Comparison of ENCODE assay signal across 25 cellular contexts in the genomic region with DNA sequence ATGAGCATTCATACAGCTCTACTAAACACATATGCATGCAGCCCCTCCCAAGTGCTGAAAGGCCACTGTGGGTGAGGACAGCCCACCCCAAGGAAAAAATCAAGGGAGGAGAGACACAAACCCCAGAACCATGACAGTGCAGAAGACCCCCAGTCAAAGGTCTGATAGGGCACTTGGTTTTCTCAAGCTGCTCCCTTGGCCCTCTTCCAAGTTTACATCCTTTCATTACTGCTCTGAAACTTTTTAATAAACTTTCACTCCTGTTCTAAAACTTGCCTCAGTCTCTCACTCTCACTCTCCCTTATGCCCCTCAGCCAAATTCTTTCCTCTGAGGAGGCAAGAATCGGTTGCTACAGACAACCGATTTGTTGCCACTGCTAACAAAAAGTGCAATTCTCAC. TPM values are rescaled to one million over a fixed set of nuclear protein-coding genes. Genes with fewer than 3 reads are reported as not detected.
"Had no signal": no experiment of that assay in that cellular context is flagged by ENCODE, and none has a peak within 500 bp of the region (broad histone marks: within the 10 kb centered on the region; RNA-seq: fewer than 3 reads in every experiment).

No MANE protein-coding gene starts in this region.

- H3K36me3 Mint-ChIP-seq: naive B cell; natural killer cell; neural progenitor cell; stimulated activated memory B cell treated with anti-CD40 and anti-IgM and Interleukin-4, amounts not matched to agents 10 μg/mL and 1 μg/mL and 100 μg/mL, for 72 hours had no signal

- H3K27ac Mint-ChIP-seq: mesothelial cell of epicardium; naive B cell; natural killer cell; nephron progenitor cell; neural progenitor cell; progenitor cell of endocrine pancreas; stimulated activated memory B cell treated with anti-CD40 and anti-IgM and Interleukin-4, amounts not matched to agents 10 μg/mL and 1 μg/mL and 100 μg/mL, for 72 hours; stimulated activated naive CD8-positive, alpha-beta T cell treated with anti-CD3 and anti-CD28 coated beads, Interleukin-15, amount 100 ng/mL, for 72 hours had no signal

- H3K4me2 ChIP-seq: neural progenitor cell, smooth muscle cell had no signal

- H3K4me3 ChIP-seq: left ventricle myocardium inferior, lung, neural progenitor cell, ovary, right atrium auricular region, right lobe of liver, smooth muscle cell, transverse colon, upper lobe of left lung, vagina had no signal

- H3K27me3 Mint-ChIP-seq: progenitor cell of endocrine pancreas; stimulated activated memory B cell treated with anti-CD40 and anti-IgM and Interleukin-4, amounts not matched to agents 10 μg/mL and 1 μg/mL and 100 μg/mL, for 72 hours; stimulated activated naive CD8-positive, alpha-beta T cell treated with anti-CD3 and anti-CD28 coated beads, Interleukin-15, amount 100 ng/mL, for 72 hours had no signal

- H3K4me3 Mint-ChIP-seq: mesothelial cell of epicardium; naive B cell; natural killer cell; nephron progenitor cell; neural progenitor cell; stimulated activated memory B cell treated with anti-CD40 and anti-IgM and Interleukin-4, amounts not matched to agents 10 μg/mL and 1 μg/mL and 100 μg/mL, for 72 hours; stimulated activated naive CD8-positive, alpha-beta T cell treated with anti-CD3 and anti-CD28 coated beads, Interleukin-15, amount 100 ng/mL, for 72 hours had no signal

- DNase-seq: islet precursor cell; left ventricle myocardium inferior; mesendoderm; naive B cell; natural killer cell; nephron progenitor cell; ovary; right lobe of liver; stimulated activated CD4-positive, alpha-beta T cell treated with anti-CD3 and anti-CD28 coated beads, Interleukin-1b, Interleukin-23, amount 100 ng/mL, for 48 hours; stimulated activated CD4-positive, alpha-beta T cell treated with anti-CD3 and anti-CD28 coated beads, Interleukin-2, amount 100 ng/mL, for 48 hours; stimulated activated CD4-positive, alpha-beta T cell treated with anti-CD3 and anti-CD28 coated beads, Interleukin-4, amount 100 ng/mL, for 4 hours; stimulated activated CD8-positive, alpha-beta memory T cell treated with anti-CD3 and anti-CD28 coated beads, Interleukin-4, amount 100 ng/mL, for 48 hours; stimulated activated naive CD4-positive, alpha-beta T cell treated with Interleukin-2 at 50 U/mL for 16 hours; stimulated activated naive CD8-positive, alpha-beta T cell treated with anti-CD3 and anti-CD28 coated beads, Interleukin-15, amount 100 ng/mL, for 72 hours; substantia nigra; transverse colon; upper lobe of left lung had no signal

- H3K9ac ChIP-seq: neural progenitor cell had no signal

- ATAC-seq: natural killer cell; right lobe of liver; stimulated activated memory B cell treated with anti-CD40 and anti-IgM and Interleukin-4, amounts not matched to agents 10 μg/mL and 1 μg/mL and 100 μg/mL, for 72 hours; stimulated activated naive CD8-positive, alpha-beta T cell treated with anti-CD3 and anti-CD28 coated beads, Interleukin-15, amount 100 ng/mL, for 72 hours had no signal

- H3K36me3 ChIP-seq: left ventricle myocardium inferior, neural progenitor cell, ovary, right atrium auricular region, right lobe of liver, transverse colon, upper lobe of left lung, vagina had no signal

- H3K4me1 Mint-ChIP-seq: naive B cell, natural killer cell had no signal

- H2AFZ ChIP-seq: neural progenitor cell had no signal

- H3K9me3 Mint-ChIP-seq: natural killer cell had no signal

- H3K9me3 ChIP-seq: left ventricle myocardium inferior, ovary, right atrium auricular region, right lobe of liver, transverse colon, upper lobe of left lung, vagina had no signal

- H3K27me3 ChIP-seq: neural progenitor cell, ovary, right atrium auricular region, right lobe of liver, transverse colon, upper lobe of left lung, vagina had no signal

- H3K4me1 ChIP-seq: left ventricle myocardium inferior, right atrium auricular region, right lobe of liver, transverse colon, upper lobe of left lung, vagina had no signal

- H3K27ac ChIP-seq: left ventricle myocardium inferior, neural progenitor cell, ovary, right atrium auricular region, right lobe of liver, transverse colon, upper lobe of left lung, vagina had no signal

RNA-seq across cellular contexts. Expression of gene IPCEF1, which starts 24.9 kb away (rescaled TPM):
- polyA plus RNA-seq: smooth muscle cell had no signal
